8 cellular contexts compared by ENCODE assay signal in the genomic region with DNA sequence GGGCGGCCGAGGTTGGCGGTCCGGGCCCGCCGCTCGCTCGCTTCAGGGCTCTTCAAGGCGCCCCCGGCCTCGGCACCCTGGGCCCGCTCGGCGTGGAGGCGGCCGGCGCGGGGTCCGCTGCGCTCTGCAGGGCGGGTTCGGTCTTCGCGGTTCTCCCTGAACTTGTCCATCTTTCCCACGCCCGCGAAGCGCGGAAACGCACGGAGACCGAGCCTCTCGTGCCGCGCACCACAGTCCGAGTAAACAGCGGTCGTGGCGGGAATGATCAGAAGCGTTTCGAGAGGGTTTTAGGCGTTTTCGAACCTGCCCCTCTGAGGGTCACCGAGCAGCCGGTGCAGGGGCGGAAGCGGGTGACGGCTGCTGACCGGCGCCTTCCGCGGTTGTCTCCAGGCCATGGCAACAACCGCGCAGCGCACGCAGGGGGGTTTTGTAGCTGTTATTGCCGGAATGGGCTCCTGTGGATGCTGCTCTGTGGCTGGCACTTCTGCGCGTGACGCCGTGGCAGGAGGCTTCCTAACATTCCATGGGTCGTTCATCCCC. TPM values are rescaled to one million over a fixed set of nuclear protein-coding genes. Genes with fewer than 3 reads are reported as not detected.
DNase-seq lines count a peak whose midpoint lies in the region; ATAC-seq and TF ChIP-seq lines count a peak whose summit lies in the region.

No MANE protein-coding gene starts in this region.

- peak overlapping the region; percentile 76 for H3K4me2 ChIP-seq in OCI-LY7 (ENCODE audit: low read length)

- no TSS peak for BruUV-seq in OCI-LY7 (replicated peaks; lab: Mats Ljungman, UMichigan)

- no peak for TF ChIP-seq POLR2A in thyroid gland (IDR thresholded peaks at IDR 0.05)

- H3K4me3 Mint-ChIP-seq in CD14-positive monocyte, result peak overlapping the region; percentile 88 to 94
- H3K4me3 Mint-ChIP-seq in central memory CD8-positive, alpha-beta T cell, result peak overlapping the region; percentile 90

- POLR2A ChIA-PET in OCI-LY7 (lab: Charles Lee), result no interaction called here

- peak overlapping the region; percentile 75 for H3K4me3 ChIP-seq in OCI-LY7 (ENCODE audit: low read depth, low read length, poor library complexity, severe bottlenecking)
- H3K4me3 ChIP-seq in liver (ENCODE audit: low read depth in 1 of 3, low read length in 3 of 3), result peak overlapping the region; percentile 77 to 90 (median 85)
- H3K4me3 ChIP-seq in thyroid gland (replicated peaks in 1 of 3), result peak overlapping the region; percentile 41 to 99 (median 79)

- H3K36me3 Mint-ChIP-seq in CD14-positive monocyte, result peaks cover 36 to 43% of the 10 kb centered on the region in 2 donors
- H3K36me3 Mint-ChIP-seq in central memory CD8-positive, alpha-beta T cell (ENCODE audit: insufficient read depth), result peaks cover 36% of the 10 kb centered on the region

- TF ChIP-seq RAD21 in liver (IDR thresholded peaks at IDR 0.05), result no peak

- H3K27me3 Mint-ChIP-seq in CD14-positive monocyte (ENCODE audit: low read depth in 3 of 3), result peaks cover 0 to 1% (median 0%) of the 10 kb centered on the region in 3 donors
- H3K27me3 Mint-ChIP-seq in central memory CD8-positive, alpha-beta T cell, result no peaks in the 10 kb centered on the region

- no peaks in the 10 kb centered on the region for H3K27me3 ChIP-seq in liver (ENCODE audit: control insufficient read depth in 4 of 4, insufficient read depth in 4 of 4, low read length in 3 of 4)
- no peaks in the 10 kb centered on the region for H3K27me3 ChIP-seq in thyroid gland

- DNase-seq in CD14-positive monocyte (ENCODE audit: low spot score), result no peak
- DNase-seq in OCI-LY7 (ENCODE audit: low spot score), result peak; percentile 47
- DNase-seq in central memory CD8-positive, alpha-beta T cell (ENCODE audit: low spot score in 2 of 2), result peak; percentile 27 to 32
- peak; percentile 40 to 44 for DNase-seq in thyroid gland
- no peak for DNase-seq in NK-92 treated with Interleukin-12 subunit alpha and Interleukin-12 subunit beta, amount 100 ng/mL, for 24 hours (lab: John Stamatoyannopoulos, UW)
- DNase-seq in dedifferentiated amniotic fluid mesenchymal stem cell (ENCODE audit: extremely low spot score), result no peak

- no peaks in the 10 kb centered on the region for H4K20me1 ChIP-seq in OCI-LY7 (ENCODE audit: insufficient read depth, low read length)

- H3K4me1 ChIP-seq in OCI-LY7 (ENCODE audit: insufficient read depth, low read length, poor library complexity, severe bottlenecking) (peaks cover 18% of the 10 kb centered on the region), liver (ENCODE audit: control insufficient read depth in 4 of 4, insufficient read depth in 4 of 4, low read length in 3 of 4) (peaks cover 0 to 23% (median 13%) of the 10 kb centered on the region in 4 donors), thyroid gland (peaks cover 13 to 19% of the 10 kb centered on the region in 2 donors)

- peaks cover 4% of the 10 kb centered on the region; the same call in 1 of the 2 replicates for H3K79me2 ChIP-seq in OCI-LY7 (ENCODE audit: insufficient read depth, low read depth, low read length)

- H3K27ac ChIP-seq in OCI-LY7 (ENCODE audit: low read depth, low read length, poor library complexity, severe bottlenecking) (peak overlapping the region; percentile 89), liver (ENCODE audit: low read depth in 1 of 2, low read length in 2 of 2) (peak overlapping the region; percentile 77 to 99), thyroid gland (peak overlapping the region; percentile 39 to 100 (median 50))

- H3K36me3 ChIP-seq in OCI-LY7 (ENCODE audit: insufficient read depth, low read length), result peaks cover 49% of the 10 kb centered on the region
- H3K36me3 ChIP-seq in liver (ENCODE audit: control insufficient read depth in 4 of 4, insufficient read depth in 3 of 4, low read depth in 1 of 4, low read length in 3 of 4), result peaks cover 0 to 16% (median 3%) of the 10 kb centered on the region in 4 donors
- H3K36me3 ChIP-seq in thyroid gland, result peaks cover 14 to 29% of the 10 kb centered on the region in 2 donors

- peaks cover 27% of the 10 kb centered on the region for H3K4me1 Mint-ChIP-seq in CD14-positive monocyte
- peaks cover 41% of the 10 kb centered on the region for H3K4me1 Mint-ChIP-seq in central memory CD8-positive, alpha-beta T cell

- peak overlapping the region; percentile 34; the same call in 1 of the 2 replicates for H2AFZ ChIP-seq in OCI-LY7 (ENCODE audit: low read length)

- CTCF ChIA-PET in OCI-LY7 (lab: Charles Lee; ENCODE audit: unreplicated experiment), result interaction anchor here (0.6 kb wide), 1 partner anchor 158 kb away, joined by 3 read pairs; no protein-coding TSS in a partner anchor

- peak overlapping the region; percentile 81 to 96 (median 89) for H3K27ac Mint-ChIP-seq in CD14-positive monocyte
- H3K27ac Mint-ChIP-seq in central memory CD8-positive, alpha-beta T cell (ENCODE audit: low read depth), result peak overlapping the region; percentile 93

- H3K9me3 Mint-ChIP-seq in CD14-positive monocyte, result peaks cover 0 to 4% (median 2%) of the 10 kb centered on the region in 7 donors
- H3K9me3 Mint-ChIP-seq in central memory CD8-positive, alpha-beta T cell, result no peaks in the 10 kb centered on the region

- ATAC-seq in GM19395 (IDR thresholded peaks at IDR 0.05; ENCODE audit: unreplicated experiment), result peak; percentile 29
- ATAC-seq in central memory CD8-positive, alpha-beta T cell (replicated peaks; ENCODE audit: extremely low read depth, poor library complexity, severe bottlenecking), result peak; percentile 5

- TF ChIP-seq CTCF in CD14-positive monocyte (IDR thresholded peaks at IDR 0.05), result no peak
- no peak for TF ChIP-seq CTCF in OCI-LY7 (conservative IDR thresholded peaks at IDR 0.05; ENCODE audit: low read length)
- TF ChIP-seq CTCF in liver (IDR thresholded peaks at IDR 0.05; ENCODE audit: low read depth, low read length, missing input control), result no peak
- no peak for TF ChIP-seq CTCF in thyroid gland (IDR thresholded peaks at IDR 0.05)

- H3K9me3 ChIP-seq in OCI-LY7 (ENCODE audit: low read length) (peaks cover 9% of the 10 kb centered on the region; the same call in 1 of the 2 replicates), liver (ENCODE audit: control insufficient read depth in 4 of 4, low read length in 3 of 4) (no peaks in the 10 kb centered on the region), thyroid gland (no peaks in the 10 kb centered on the region)

- intact Hi-C loops in CD14-positive monocyte (cut with micrococcal nuclease), result loop anchor here in 1 of 2 donors (1.0 to 10.0 kb wide), 4 partner anchors 9 to 424 kb away; partner anchors contain the start of genes CYBC1, DCXR, RAB40B and RAC3
- intact Hi-C loops in OCI-LY7 (cut with micrococcal nuclease; ENCODE audit: unreplicated experiment), result loop anchor here (1.0 to 5.0 kb wide), 5 partner anchors 10 to 94 kb away; partner anchors contain the start of genes HEXD and OGFOD3
- intact Hi-C loops in thyroid gland (cut with DNase I), result no loop called here

- H3K9me2 ChIP-seq in OCI-LY7 (ENCODE audit: insufficient read depth, low read length), result no peaks in the 10 kb centered on the region

- H3K9ac ChIP-seq in liver (ENCODE audit: low read depth in 1 of 2, low read length in 2 of 2), result peak overlapping the region; percentile 32 to 43

- under 1% methylated on average over 62 of the region's 62 CpGs for WGBS in liver
- 1% methylated on average over 35 to 42 of the region's 62 CpGs for WGBS in thyroid gland, 2 donors

TF ChIP-seq in liver, 16 proteins besides CTCF, POLR2A, EP300 and RAD21 (continues in another document):
- TF ChIP-seq, protein P1, sequence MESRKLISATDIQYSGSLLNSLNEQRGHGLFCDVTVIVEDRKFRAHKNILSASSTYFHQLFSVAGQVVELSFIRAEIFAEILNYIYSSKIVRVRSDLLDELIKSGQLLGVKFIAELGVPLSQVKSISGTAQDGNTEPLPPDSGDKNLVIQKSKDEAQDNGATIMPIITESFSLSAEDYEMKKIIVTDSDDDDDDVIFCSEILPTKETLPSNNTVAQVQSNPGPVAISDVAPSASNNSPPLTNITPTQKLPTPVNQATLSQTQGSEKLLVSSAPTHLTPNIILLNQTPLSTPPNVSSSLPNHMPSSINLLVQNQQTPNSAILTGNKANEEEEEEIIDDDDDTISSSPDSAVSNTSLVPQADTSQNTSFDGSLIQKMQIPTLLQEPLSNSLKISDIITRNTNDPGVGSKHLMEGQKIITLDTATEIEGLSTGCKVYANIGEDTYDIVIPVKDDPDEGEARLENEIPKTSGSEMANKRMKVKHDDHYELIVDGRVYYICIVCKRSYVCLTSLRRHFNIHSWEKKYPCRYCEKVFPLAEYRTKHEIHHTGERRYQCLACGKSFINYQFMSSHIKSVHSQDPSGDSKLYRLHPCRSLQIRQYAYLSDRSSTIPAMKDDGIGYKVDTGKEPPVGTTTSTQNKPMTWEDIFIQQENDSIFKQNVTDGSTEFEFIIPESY (IDR thresholded peaks at IDR 0.05), result no peak
- TF ChIP-seq EGR1 (IDR thresholded peaks at IDR 0.05; ENCODE audit: low read depth in 2 of 2), result no peak

RNA-seq across cellular contexts. Expression of gene NARF, which starts 0.4 kb away (rescaled TPM):
- polyA plus RNA-seq in CD14-positive monocyte (100 to 1,000 TPM; 100 to 101 TPM), liver (10 to 100 TPM; 19.8 to 27.6 TPM)
- 75.0 and 82.5 TPM in 2 replicates for total RNA-seq in OCI-LY7 (2014; rRNA removed; shearing (Covaris generic))
- total RNA-seq in OCI-LY7 (2022) (148 and 151 TPM in 2 replicates), liver (10 to 100 TPM; 24.8 to 87.5 TPM), thyroid gland (10 to 100 TPM; 47.5 to 69.7 (median 48.7) TPM)

RNA-seq across cellular contexts. Expression of gene CYBC1, which starts 8.4 kb away (rescaled TPM):
- polyA plus RNA-seq in CD14-positive monocyte (100 to 1,000 TPM; 160 to 217 TPM), liver (10 to 100 TPM; 23.2 to 45.6 TPM)
- 424 and 470 TPM in 2 replicates for total RNA-seq in OCI-LY7 (2014; rRNA removed; shearing (Covaris generic))
- total RNA-seq in OCI-LY7 (2022) (679 and 701 TPM in 2 replicates), liver (10 to 100 TPM; 25.9 to 44.0 TPM), thyroid gland (10 to 100 TPM; 51.2 to 66.6 (median 53.6) TPM)

RNA-seq across cellular contexts. Expression of gene OGFOD3, which starts 40.6 kb away (rescaled TPM):
- 10 to 100 TPM; 25.2 to 36.4 TPM for polyA plus RNA-seq in CD14-positive monocyte
- 46.9 and 55.6 TPM in 2 replicates for total RNA-seq in OCI-LY7 (2014; rRNA removed; shearing (Covaris generic))
- total RNA-seq in OCI-LY7 (2022), result 65.2 and 80.8 TPM in 2 replicates
- 10 to 100 TPM; 16.1 to 23.2 TPM for total RNA-seq in liver
- polyA plus RNA-seq in liver, result 10 to 100 TPM; 15.0 to 20.9 TPM
- total RNA-seq in thyroid gland, result 10 to 100 TPM; 46.5 to 57.5 (median 55.1) TPM

RNA-seq across cellular contexts. Expression of gene HEXD, which starts 40.8 kb away (rescaled TPM):
- polyA plus RNA-seq in CD14-positive monocyte (10 to 100 TPM in 1 of 2 donors, 1 to 10 TPM in 1; 8.9 to 12.7 TPM), liver (10 to 100 TPM in 1 of 2 donors, 1 to 10 TPM in 1; 5.6 to 14.7 TPM)
- 88.8 and 93.2 TPM in 2 replicates for total RNA-seq in OCI-LY7 (2014; rRNA removed; shearing (Covaris generic))
- total RNA-seq in OCI-LY7 (2022) (87.9 and 94.7 TPM in 2 replicates), liver (10 to 100 TPM in 1 of 2 donors, 1 to 10 TPM in 1; 9.7 to 19.9 TPM), thyroid gland (10 to 100 TPM; 33.2 to 72.7 (median 40.9) TPM)

Comparison
In these comparisons a context has a peak if more than half of its experiments do, and no peak if none do; other contexts are left out.
1. DNase-seq: peak in OCI-LY7 (single experiment), central memory CD8-positive, alpha-beta T cell (2 of 2) and thyroid gland (2 of 2); none in CD14-positive monocyte (single experiment), NK-92 treated with Interleukin-12 subunit alpha and Interleukin-12 subunit beta, amount 100 ng/mL, for 24 hours (single experiment) and dedifferentiated amniotic fluid mesenchymal stem cell (single experiment).
2. RNA of gene CYBC1, which starts 8.4 kb away (total RNA-seq): 424 to 701 TPM in OCI-LY7; 51.2 to 66.6 TPM in thyroid gland and 25.9 to 44.0 TPM in liver; every median in the first group is over 4 times any median in the second.
3. Peak in every context shown above with its lines, with median percentiles within 50 percentile points of each other: H3K27ac ChIP-seq and H3K4me3 ChIP-seq.